ENCODE assay signal across 16 cellular contexts in the genomic region with DNA sequence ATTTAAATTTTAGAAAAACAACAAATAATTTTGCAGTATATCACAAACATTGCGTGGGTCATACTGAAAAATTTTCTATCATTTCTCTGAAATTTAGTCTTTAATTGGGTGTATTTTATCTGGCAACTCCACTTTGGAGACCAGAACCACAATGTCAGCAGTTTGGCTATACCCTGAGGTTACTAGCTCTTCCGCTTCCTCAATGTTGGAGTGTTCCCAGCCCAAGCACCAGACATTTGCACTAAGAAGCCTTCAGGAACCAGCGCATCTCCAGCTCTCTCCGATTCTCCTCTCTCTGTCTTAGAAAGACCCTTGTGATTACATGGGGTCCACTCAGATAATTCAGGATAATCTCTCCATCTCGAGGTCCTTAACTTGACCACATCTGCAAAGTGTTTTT. TPM values are rescaled to one million over a fixed set of nuclear protein-coding genes. Genes with fewer than 3 reads are reported as not detected.
DNase-seq lines count a peak whose midpoint lies in the region; ATAC-seq, FAIRE-seq and TF ChIP-seq lines count a peak whose summit lies in the region.
"Had no signal": no experiment of that assay in that cellular context is flagged by ENCODE, and none has a peak within 500 bp of the region (broad histone marks: within the 10 kb centered on the region; RNA-seq: fewer than 3 reads in every experiment).

No MANE protein-coding gene starts in this region.

- TF ChIP-seq EP300 in HepG2 (IDR thresholded peaks at IDR 0.05; ENCODE audit: low read depth in 2 of 2, low read length in 2 of 2): no peak
- no peak for TF ChIP-seq EP300 in HepG2 (CRISPR knock-in tag; IDR thresholded peaks at IDR 0.05; ENCODE audit: borderline replicate concordance)

- H3K27me3 ChIP-seq in right lobe of liver (no peaks in the 10 kb centered on the region), HepG2 (ENCODE audit: control insufficient read depth in 1 of 2, insufficient read depth in 2 of 2, low read length in 2 of 2) (no peaks in the 10 kb centered on the region; a peak in 2 of 5 replicates)
- H3K27me3 ChIP-seq: BLaER1 had no signal

- no peak overlapping the region for H3K9ac ChIP-seq in HepG2 (ENCODE audit: insufficient read depth, low read depth, low read length)
- H3K9ac ChIP-seq: BLaER1 had no signal

- CTCF ChIA-PET in HepG2 (lab: Yijun Ruan, JAX; ENCODE audit: low intra/inter-chr PET ratio, low total read pairs): no interaction called here

- intact Hi-C loops in right lobe of liver (cut with DNase I): no loop called here
- intact Hi-C loops in HepG2 (cut with micrococcal nuclease; ENCODE audit: unreplicated experiment): no loop called here

- H3K9me3 ChIP-seq in right lobe of liver: no peaks in the 10 kb centered on the region
- H3K9me3 ChIP-seq in HepG2 (ENCODE audit: low read length): no peaks in the 10 kb centered on the region
- H3K9me3 ChIP-seq: BLaER1 had no signal

- peaks cover 2% of the 10 kb centered on the region for H3K4me1 Mint-ChIP-seq in activated naive CD8-positive, alpha-beta T cell treated with anti-CD3 and anti-CD28 coated beads, Interleukin-2, amount 50 U/mL, for 24 hours
- H3K4me1 Mint-ChIP-seq in effector memory CD8-positive, alpha-beta T cell (ENCODE audit: low read depth in 2 of 2): peaks cover 10 to 14% of the 10 kb centered on the region in 2 donors

- H3K9me3 Mint-ChIP-seq in activated naive CD8-positive, alpha-beta T cell treated with anti-CD3 and anti-CD28 coated beads, Interleukin-2, amount 50 U/mL, for 24 hours: no peaks in the 10 kb centered on the region
- no peaks in the 10 kb centered on the region for H3K9me3 Mint-ChIP-seq in effector memory CD8-positive, alpha-beta T cell
- H3K9me3 Mint-ChIP-seq: CD4-positive, alpha-beta T cell; HFFc6 had no signal

- peak; percentile 33 to 48 (median 36) for ATAC-seq in right lobe of liver
- ATAC-seq in HepG2: no peak
- ATAC-seq in activated naive CD8-positive, alpha-beta T cell treated with anti-CD3 and anti-CD28 coated beads, Interleukin-2, amount 50 U/mL, for 24 hours: no peak
- ATAC-seq in effector memory CD8-positive, alpha-beta T cell (replicated peaks): no peak

- WGBS in right lobe of liver (ENCODE audit: insufficient coverage, low coverage, low lambda C conversion rate, missing lambda C conversion rate): 78% methylated on average over 5 of the region's 5 CpGs
- WGBS in HepG2 (ENCODE audit: low lambda C conversion rate): 16% methylated on average over 5 of the region's 5 CpGs

- no peak overlapping the region for H3K4me3 ChIP-seq in right lobe of liver
- no peak overlapping the region for H3K4me3 ChIP-seq in HepG2 (replicated peaks in 1 of 3; ENCODE audit: insufficient read depth in 1 of 3, low read depth in 2 of 3, low read length in 3 of 3)
- H3K4me3 ChIP-seq: BLaER1 had no signal

- no TSS peak for BruUV-seq in HepG2 (replicated peaks; lab: Mats Ljungman, UMichigan)

- no peak overlapping the region for H3K27ac ChIP-seq in right lobe of liver
- no peak overlapping the region for H3K27ac ChIP-seq in HepG2 (ENCODE audit: extremely low read length, insufficient read depth, low read length)
- H3K27ac ChIP-seq: BLaER1 had no signal

- DNase-seq in right lobe of liver (no peak), HepG2 (ENCODE audit: low spot score) (no peak), CD1c-positive myeloid dendritic cell (ENCODE audit: extremely low spot score) (peak; percentile 17), OCI-M1 (lab: John Stamatoyannopoulos, UW) (peak; percentile 3), pons (ENCODE audit: low spot score) (peak; percentile 59), 8988T (no peak)
- DNase-seq in activated naive CD8-positive, alpha-beta T cell treated with anti-CD3 and anti-CD28 coated beads, Interleukin-2, amount 50 U/mL, for 24 hours: no peak
- DNase-seq in effector memory CD8-positive, alpha-beta T cell: no peak
- DNase-seq: Calu3; CD4-positive, alpha-beta T cell; DMS 273 treated with DMSO at 0.1 percent for 48 hours; HCEC 1CT; HFFc6 had no signal

- peaks cover 36% of the 10 kb centered on the region for H3K27me3 Mint-ChIP-seq in activated naive CD8-positive, alpha-beta T cell treated with anti-CD3 and anti-CD28 coated beads, Interleukin-2, amount 50 U/mL, for 24 hours
- H3K27me3 Mint-ChIP-seq in effector memory CD8-positive, alpha-beta T cell: peaks cover 0 to 29% of the 10 kb centered on the region in 2 donors

- H3K36me3 Mint-ChIP-seq in activated naive CD8-positive, alpha-beta T cell treated with anti-CD3 and anti-CD28 coated beads, Interleukin-2, amount 50 U/mL, for 24 hours (ENCODE audit: low read depth): no peaks in the 10 kb centered on the region
- no peaks in the 10 kb centered on the region for H3K36me3 Mint-ChIP-seq in effector memory CD8-positive, alpha-beta T cell (ENCODE audit: insufficient read depth)

- peaks cover 0 to 6% (median 2%) of the 10 kb centered on the region in 4 donors for H3K4me1 ChIP-seq in right lobe of liver
- no peaks in the 10 kb centered on the region for H3K4me1 ChIP-seq in HepG2 (ENCODE audit: insufficient read depth, low read length)

- H3K4me3 Mint-ChIP-seq in activated naive CD8-positive, alpha-beta T cell treated with anti-CD3 and anti-CD28 coated beads, Interleukin-2, amount 50 U/mL, for 24 hours: no peak overlapping the region
- no peak overlapping the region for H3K4me3 Mint-ChIP-seq in effector memory CD8-positive, alpha-beta T cell
- H3K4me3 Mint-ChIP-seq: CD4-positive, alpha-beta T cell; HFFc6 had no signal

- H4K20me1 ChIP-seq in HepG2 (ENCODE audit: insufficient read depth, low read length): no peaks in the 10 kb centered on the region
- H4K20me1 ChIP-seq: BLaER1 had no signal

- no peak for TF ChIP-seq RAD21 in HepG2 (CRISPR knock-in tag; IDR thresholded peaks at IDR 0.05)

- no peak for TF ChIP-seq CTCF in right lobe of liver (IDR thresholded peaks at IDR 0.05)
- TF ChIP-seq CTCF in HepG2 (CRISPR knock-in tag; IDR thresholded peaks at IDR 0.05): no peak

- POLR2A ChIA-PET in HepG2 (lab: Yijun Ruan, JAX): no interaction called here

- TF ChIP-seq POLR2A in right lobe of liver (IDR thresholded peaks at IDR 0.05) (no peak), HepG2 (IDR thresholded peaks at IDR 0.05; ENCODE audit: insufficient read depth in 1 of 2, low read depth in 2 of 2, low read length in 2 of 2) (no peak)

- H3K4me2 ChIP-seq in HepG2 (ENCODE audit: low read depth, low read length): no peak overlapping the region

- H2AFZ ChIP-seq in HepG2 (ENCODE audit: low read length): no peak overlapping the region

- no peaks in the 10 kb centered on the region for H3K79me2 ChIP-seq in HepG2 (ENCODE audit: insufficient read depth, low read length)

- H3K36me3 ChIP-seq in right lobe of liver (no peaks in the 10 kb centered on the region), HepG2 (replicated peaks in 1 of 2; ENCODE audit: control insufficient read depth in 1 of 2, insufficient read depth in 2 of 2, low read length in 2 of 2) (no peaks in the 10 kb centered on the region)
- H3K36me3 ChIP-seq: BLaER1 had no signal

- H3K27ac Mint-ChIP-seq in activated naive CD8-positive, alpha-beta T cell treated with anti-CD3 and anti-CD28 coated beads, Interleukin-2, amount 50 U/mL, for 24 hours: no peak overlapping the region
- no peak overlapping the region for H3K27ac Mint-ChIP-seq in effector memory CD8-positive, alpha-beta T cell
- H3K27ac Mint-ChIP-seq: CD4-positive, alpha-beta T cell; HFFc6 had no signal

- in situ Hi-C loops in HepG2 (cut with HindIII; ENCODE audit: extremely low pct_ligation_motif_present, low pct_unique_long_range_greater_than_20kb): no loop called here

- FAIRE-seq in HepG2 (lab: Jason Lieb, UNC): no peak
- FAIRE-seq: GM18507 had no signal

TF ChIP-seq in HepG2, 621 proteins besides CTCF, POLR2A, EP300 and RAD21:
- TF ChIP-seq ZNF143 (CRISPR knock-in tag; IDR thresholded peaks at IDR 0.05) (no peak), MAFK (conservative IDR thresholded peaks at IDR 0.05 in 1 of 2, IDR thresholded peaks at IDR 0.05 in 1 of 2; ENCODE audit: low read length in 2 of 2) (peak in 1 of 2 experiments; percentile 35; a peak in 1 of 4 replicates)

RNA-seq across cellular contexts. Expression of a gene that starts 43.2 kb away (rescaled TPM):
- total RNA-seq in right lobe of liver (under 1 TPM in 4 of 6 experiments, not detected in 2; 0.11 to 0.66 (median 0.38) TPM), HepG2 (2016; rRNA removed; fragmentation: Illumina TruSeq; extraction: Trizol) (0.07 TPM in 1 of 2 replicates, not detected in the other)
- not detected in 2 replicates for total RNA-seq in HepG2 (2016; cell fraction: cytosol; rRNA removed; fragmentation: Illumina TruSeq; extraction: Trizol; ENCODE audit: low read depth)
- total RNA-seq in HepG2 (2016; cell fraction: insoluble cytoplasmic fraction; rRNA removed; fragmentation: Illumina TruSeq; extraction: Trizol): not detected in 2 replicates
- not detected in 2 replicates for total RNA-seq in HepG2 (2016; cell fraction: membrane; rRNA removed; fragmentation: Illumina TruSeq; extraction: Trizol)
- not detected in 2 replicates for total RNA-seq in HepG2 (2016; cell fraction: nucleus; rRNA removed; fragmentation: Illumina TruSeq; extraction: Trizol)
- polyA plus RNA-seq in HepG2 (2011; rRNA removed): not detected in 2 replicates
- polyA plus RNA-seq in HepG2 (2011; cell fraction: cytosol; rRNA removed): not detected in 2 replicates
- not detected in 2 replicates for polyA plus RNA-seq in HepG2 (2011; cell fraction: nucleus; rRNA removed)
- polyA plus RNA-seq in HepG2 (2012): not detected in 2 replicates
- polyA plus RNA-seq in HepG2 (2016; cell fraction: cytosol; fragmentation: Illumina TruSeq; extraction: Trizol; ENCODE audit: low read depth): not detected in 2 replicates
- not detected in 2 replicates for polyA plus RNA-seq in HepG2 (2016; cell fraction: insoluble cytoplasmic fraction; fragmentation: Illumina TruSeq; extraction: Trizol; ENCODE audit: low read depth)
- not detected in 2 replicates for polyA plus RNA-seq in HepG2 (2016; cell fraction: membrane; fragmentation: Illumina TruSeq; extraction: Trizol; ENCODE audit: low read depth)
- not detected in 2 replicates for polyA plus RNA-seq in HepG2 (2016; cell fraction: nucleus; fragmentation: Illumina TruSeq; extraction: Trizol; ENCODE audit: insufficient read depth, low read depth)
- 0.07 TPM in 1 of 2 replicates, not detected in the other for polyA minus RNA-seq in HepG2 (2011; rRNA and poly(A)+ RNA removed; ENCODE audit: low replicate concordance)
- polyA minus RNA-seq in HepG2 (2011; cell fraction: cytosol; rRNA and poly(A)+ RNA removed): not detected in 2 replicates
- polyA minus RNA-seq in HepG2 (2011; cell fraction: nucleus; rRNA and poly(A)+ RNA removed): not detected in 2 replicates
- total RNA-seq: Daoy had no signal

Comparison
In these comparisons a context has a peak if more than half of its experiments do, and no peak if none do; other contexts are left out.
1. ATAC-seq: peak in right lobe of liver (4 of 4); none in HepG2 (single experiment), activated naive CD8-positive, alpha-beta T cell treated with anti-CD3 and anti-CD28 coated beads, Interleukin-2, amount 50 U/mL, for 24 hours (single experiment) and effector memory CD8-positive, alpha-beta T cell (single experiment).
2. DNase-seq: peak in CD1c-positive myeloid dendritic cell (single experiment), OCI-M1 (single experiment) and pons (single experiment); none in right lobe of liver (0 of 3), HepG2 (single experiment), activated naive CD8-positive, alpha-beta T cell treated with anti-CD3 and anti-CD28 coated beads, Interleukin-2, amount 50 U/mL, for 24 hours (single experiment), 8988T (single experiment) and effector memory CD8-positive, alpha-beta T cell (0 of 3).